ENCODE assay signal across 39 cellular contexts in the genomic region with DNA sequence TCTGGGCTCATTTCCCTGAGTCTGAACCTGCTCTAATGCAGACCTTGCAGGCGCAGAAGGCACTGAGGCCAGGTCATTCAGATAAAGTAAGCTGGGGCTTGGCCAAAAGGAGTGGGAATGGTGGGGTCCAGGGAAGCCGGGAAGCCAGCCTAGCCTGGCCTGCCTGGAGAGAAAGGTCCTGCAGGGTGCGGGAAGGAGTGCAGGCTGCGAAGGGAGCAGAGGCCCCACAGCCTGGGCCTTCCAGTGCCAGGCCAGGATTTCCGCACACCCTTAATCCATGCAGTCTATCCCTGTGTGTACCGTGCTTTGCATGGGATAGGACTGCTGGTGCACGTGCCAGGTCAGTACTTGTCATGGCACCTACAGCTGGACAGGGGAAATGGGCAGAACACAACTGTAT. TPM values are rescaled to one million over a fixed set of nuclear protein-coding genes. Genes with fewer than 3 reads are reported as not detected.
A peak's percentile ranks its signal among the peaks of the same experiment; 100 is the strongest.
DNase-seq lines count a peak whose midpoint lies in the region; ATAC-seq, FAIRE-seq and TF ChIP-seq lines count a peak whose summit lies in the region.
"Had no signal": no experiment of that assay in that cellular context is flagged by ENCODE, and none has a peak within 500 bp of the region (broad histone marks: within the 10 kb centered on the region; RNA-seq: fewer than 3 reads in every experiment).

No MANE protein-coding gene starts in this region.

- H3K9ac ChIP-seq in HepG2 (ENCODE audit: insufficient read depth, low read depth, low read length) (no peak overlapping the region), mesendoderm (ENCODE audit: low read length) (no peak overlapping the region)

- H3K23ac ChIP-seq in mesendoderm (ENCODE audit: low read length): no peak overlapping the region

- no peak overlapping the region for H2BK5ac ChIP-seq in mesendoderm (ENCODE audit: low read length)

- H4K5ac ChIP-seq in mesendoderm (ENCODE audit: low read length): no peak overlapping the region

- H3K79me2 ChIP-seq in HepG2 (ENCODE audit: insufficient read depth, low read length) (no peaks in the 10 kb centered on the region), mesendoderm (ENCODE audit: control insufficient read depth, insufficient read depth, low read length) (no peaks in the 10 kb centered on the region)

- H2AK5ac ChIP-seq in mesendoderm (ENCODE audit: low read length): no peak overlapping the region

- H2AFZ ChIP-seq in HepG2 (ENCODE audit: low read length): no peak overlapping the region

- H3K9me3 ChIP-seq in HepG2 (ENCODE audit: low read length) (no peaks in the 10 kb centered on the region), right lobe of liver (no peaks in the 10 kb centered on the region)
- H3K9me3 ChIP-seq: ascending aorta, SJCRH30 had no signal

- no peak for FAIRE-seq in HepG2 (lab: Jason Lieb, UNC)
- FAIRE-seq: GM18507, GM19239 had no signal

- H3K27me3 ChIP-seq in HepG2 (ENCODE audit: control insufficient read depth in 1 of 2, insufficient read depth in 2 of 2, low read length in 2 of 2): peaks cover 0 to 3% of the 10 kb centered on the region in 2 experiments; a peak in 2 of 5 replicates
- no peaks in the 10 kb centered on the region for H3K27me3 ChIP-seq in right lobe of liver
- no peaks in the 10 kb centered on the region for H3K27me3 ChIP-seq in mesendoderm (ENCODE audit: insufficient read depth, low read length, poor library complexity)
- H3K27me3 ChIP-seq: ascending aorta, SJCRH30 had no signal

- H3K27me3 Mint-ChIP-seq in chondrocyte (ENCODE audit: low read depth): no peaks in the 10 kb centered on the region
- H3K27me3 Mint-ChIP-seq: activated CD4-positive, alpha-beta T cell treated with anti-CD3 and anti-CD28 coated beads, Interleukin-2, amount 10 ng/mL, durations not matched to agents 24 days and 14 days; CD4-positive, alpha-beta T cell; naive thymus-derived CD8-positive, alpha-beta T cell had no signal

- H3K4me2 ChIP-seq in HepG2 (ENCODE audit: low read depth, low read length) (no peak overlapping the region; the same call in 1 of the 2 replicates), mesendoderm (ENCODE audit: low read length) (no peak overlapping the region)

- TF ChIP-seq POLR2A in HepG2 (IDR thresholded peaks at IDR 0.05; ENCODE audit: insufficient read depth in 1 of 2, low read depth in 2 of 2, low read length in 2 of 2) (no peak), right lobe of liver (IDR thresholded peaks at IDR 0.05) (no peak)

- no peak overlapping the region for H3K4ac ChIP-seq in mesendoderm (ENCODE audit: low read depth, low read length)

- peak; percentile 71 for ATAC-seq in HepG2
- ATAC-seq in right lobe of liver: no peak
- ATAC-seq in GM19467 (IDR thresholded peaks at IDR 0.05; ENCODE audit: unreplicated experiment): no peak
- no peak for ATAC-seq in GM18858 (IDR thresholded peaks at IDR 0.05; ENCODE audit: unreplicated experiment)
- no peak for ATAC-seq in GM21515 (IDR thresholded peaks at IDR 0.05; ENCODE audit: unreplicated experiment)
- ATAC-seq: esophagus mucosa; naive thymus-derived CD8-positive, alpha-beta T cell; stimulated activated naive CD8-positive, alpha-beta T cell treated with anti-CD3 and anti-CD28 coated beads, Interleukin-15, Interleukin-2, amounts not matched to agents 100 U/mL and 50 U/mL, for 24 hours had no signal

- 21% methylated on average over 7 of the region's 7 CpGs for WGBS in HepG2 (ENCODE audit: low lambda C conversion rate)
- WGBS in right lobe of liver (ENCODE audit: insufficient coverage, low coverage, low lambda C conversion rate, missing lambda C conversion rate): 82% methylated on average over 4 of the region's 7 CpGs
- no CpG with 5 or more reads among the region's 7 CpGs for WGBS in mesendoderm (ENCODE audit: extremely low coverage, insufficient coverage, low lambda C conversion rate)

- no peak overlapping the region for H2BK120ac ChIP-seq in mesendoderm (ENCODE audit: low read depth, low read length)

- intact Hi-C loops in HepG2 (cut with micrococcal nuclease; ENCODE audit: unreplicated experiment): no loop called here
- intact Hi-C loops in right lobe of liver (cut with DNase I): no loop called here

- peak overlapping the region; percentile 17 for H3K56ac ChIP-seq in mesendoderm (ENCODE audit: low read length)

- H3K27ac Mint-ChIP-seq in chondrocyte (ENCODE audit: unreplicated experiment): no peak overlapping the region
- H3K27ac Mint-ChIP-seq: activated CD4-positive, alpha-beta T cell treated with anti-CD3 and anti-CD28 coated beads, Interleukin-2, amount 10 ng/mL, durations not matched to agents 24 days and 14 days; CD4-positive, alpha-beta T cell had no signal

- no peak overlapping the region for H3K4me3 ChIP-seq in HepG2 (replicated peaks in 1 of 3; ENCODE audit: insufficient read depth in 1 of 3, low read depth in 2 of 3, low read length in 3 of 3)
- H3K4me3 ChIP-seq in right lobe of liver: no peak overlapping the region
- no peak overlapping the region for H3K4me3 ChIP-seq in mesendoderm (ENCODE audit: low read length)
- H3K4me3 ChIP-seq: ascending aorta, SJCRH30, skin epidermis had no signal

- in situ Hi-C loops in HepG2 (cut with HindIII; ENCODE audit: extremely low pct_ligation_motif_present, low pct_unique_long_range_greater_than_20kb): no loop called here

- no peaks in the 10 kb centered on the region for H3K9me3 Mint-ChIP-seq in chondrocyte (ENCODE audit: low read depth)
- H3K9me3 Mint-ChIP-seq: activated CD4-positive, alpha-beta T cell treated with anti-CD3 and anti-CD28 coated beads, Interleukin-2, amount 10 ng/mL, durations not matched to agents 24 days and 14 days; CD4-positive, alpha-beta T cell; naive thymus-derived CD8-positive, alpha-beta T cell had no signal

- BruUV-seq in HepG2 (replicated peaks; lab: Mats Ljungman, UMichigan): no TSS peak

- no peaks in the 10 kb centered on the region for H3K36me3 ChIP-seq in HepG2 (replicated peaks in 1 of 2; ENCODE audit: control insufficient read depth in 1 of 2, insufficient read depth in 2 of 2, low read length in 2 of 2)
- H3K36me3 ChIP-seq in right lobe of liver: no peaks in the 10 kb centered on the region
- no peaks in the 10 kb centered on the region for H3K36me3 ChIP-seq in mesendoderm (ENCODE audit: control insufficient read depth, insufficient read depth, low read length)
- H3K36me3 ChIP-seq: ascending aorta, SJCRH30 had no signal

- no peaks in the 10 kb centered on the region for H4K20me1 ChIP-seq in HepG2 (ENCODE audit: insufficient read depth, low read length)

- H3K36me3 Mint-ChIP-seq in chondrocyte (ENCODE audit: low read depth): no peaks in the 10 kb centered on the region
- H3K36me3 Mint-ChIP-seq: naive thymus-derived CD8-positive, alpha-beta T cell had no signal

- H3K18ac ChIP-seq in mesendoderm (ENCODE audit: low read length): no peak overlapping the region

- TF ChIP-seq EP300 in HepG2 (IDR thresholded peaks at IDR 0.05; ENCODE audit: low read depth in 2 of 2, low read length in 2 of 2) (no peak), HepG2 (CRISPR knock-in tag; IDR thresholded peaks at IDR 0.05; ENCODE audit: borderline replicate concordance) (no peak)

- no peak for TF ChIP-seq CTCF in HepG2 (CRISPR knock-in tag; IDR thresholded peaks at IDR 0.05)
- TF ChIP-seq CTCF in right lobe of liver (IDR thresholded peaks at IDR 0.05): no peak
- TF ChIP-seq CTCF in chondrocyte (IDR thresholded peaks at IDR 0.05): no peak

- no peak for TF ChIP-seq RAD21 in HepG2 (CRISPR knock-in tag; IDR thresholded peaks at IDR 0.05)

- peaks cover 27% of the 10 kb centered on the region for H3K4me1 Mint-ChIP-seq in chondrocyte (ENCODE audit: low read depth)

- no peak for DNase-seq in HepG2 (ENCODE audit: low spot score)
- DNase-seq in right lobe of liver: no peak
- DNase-seq in chondrocyte (ENCODE audit: low spot score): peak; percentile 63
- no peak for DNase-seq in mesendoderm
- DNase-seq: activated CD4-positive, alpha-beta T cell treated with anti-CD3 and anti-CD28 coated beads, Interleukin-2, amount 10 ng/mL, durations not matched to agents 24 days and 14 days; activated gamma-delta T cell; AML-193; CD4-positive, alpha-beta T cell; cortex of kidney; HCEC 1CT; head of caudate nucleus; kidney glomerular epithelial cell; MV-4-11; naive thymus-derived CD8-positive, alpha-beta T cell; NCI-H1436 treated with DMSO at 0.1 percent for 48 hours; NCI-H2107; NCI-H345; NCI-H748 treated with DMSO at 0.1 percent for 48 hours; retina; stimulated activated naive CD8-positive, alpha-beta T cell treated with anti-CD3 and anti-CD28 coated beads, Interleukin-15, Interleukin-2, amounts not matched to agents 100 U/mL and 50 U/mL, for 24 hours had no signal

- H3K79me1 ChIP-seq in mesendoderm (ENCODE audit: low read length): no peaks in the 10 kb centered on the region

- H3K27ac ChIP-seq in HepG2 (ENCODE audit: extremely low read length, insufficient read depth, low read length) (no peak overlapping the region), right lobe of liver (no peak overlapping the region), mesendoderm (ENCODE audit: low read depth, low read length) (no peak overlapping the region)
- H3K27ac ChIP-seq: ascending aorta, SJCRH30 had no signal

- no peak overlapping the region for H4K8ac ChIP-seq in mesendoderm (ENCODE audit: low read depth, low read length)

- H3K4me3 Mint-ChIP-seq in chondrocyte (ENCODE audit: unreplicated experiment): no peak overlapping the region
- H3K4me3 Mint-ChIP-seq: activated CD4-positive, alpha-beta T cell treated with anti-CD3 and anti-CD28 coated beads, Interleukin-2, amount 10 ng/mL, durations not matched to agents 24 days and 14 days; CD4-positive, alpha-beta T cell; naive thymus-derived CD8-positive, alpha-beta T cell had no signal

- CTCF ChIA-PET in HepG2 (lab: Yijun Ruan, JAX; ENCODE audit: low intra/inter-chr PET ratio, low total read pairs): no interaction called here

- no peak overlapping the region for H2BK15ac ChIP-seq in mesendoderm (replicated peaks; ENCODE audit: low read depth)

- POLR2A ChIA-PET in HepG2 (lab: Yijun Ruan, JAX): no interaction called here

- H3K4me1 ChIP-seq in HepG2 (ENCODE audit: insufficient read depth, low read length) (peaks cover 22% of the 10 kb centered on the region), right lobe of liver (no peaks in the 10 kb centered on the region), mesendoderm (ENCODE audit: control insufficient read depth, low read depth, low read length) (no peaks in the 10 kb centered on the region)

RNA-seq across cellular contexts. Expression of a gene that starts 3.6 kb away (rescaled TPM):
- total RNA-seq in HepG2 (2016; rRNA removed; fragmentation: Illumina TruSeq; extraction: Trizol): 0.56 and 1.3 TPM in 2 replicates
- 0.40 and 0.71 TPM in 2 replicates for total RNA-seq in HepG2 (2016; cell fraction: cytosol; rRNA removed; fragmentation: Illumina TruSeq; extraction: Trizol; ENCODE audit: low read depth)
- 0.59 and 1.8 TPM in 2 replicates for total RNA-seq in HepG2 (2016; cell fraction: insoluble cytoplasmic fraction; rRNA removed; fragmentation: Illumina TruSeq; extraction: Trizol)
- total RNA-seq in HepG2 (2016; cell fraction: membrane; rRNA removed; fragmentation: Illumina TruSeq; extraction: Trizol): 1.0 and 1.5 TPM in 2 replicates
- total RNA-seq in HepG2 (2016; cell fraction: nucleus; rRNA removed; fragmentation: Illumina TruSeq; extraction: Trizol): 2.5 and 3.9 TPM in 2 replicates
- polyA plus RNA-seq in HepG2 (2011; rRNA removed): 4.4 and 5.1 TPM in 2 replicates
- polyA plus RNA-seq in HepG2 (2011; cell fraction: cytosol; rRNA removed): 2.4 and 3.4 TPM in 2 replicates
- polyA plus RNA-seq in HepG2 (2011; cell fraction: nucleus; rRNA removed): 22.3 and 29.1 TPM in 2 replicates
- polyA plus RNA-seq in HepG2 (2012): 2.3 and 2.4 TPM in 2 replicates
- 0.61 and 0.71 TPM in 2 replicates for polyA plus RNA-seq in HepG2 (2016; cell fraction: cytosol; fragmentation: Illumina TruSeq; extraction: Trizol; ENCODE audit: low read depth)
- polyA plus RNA-seq in HepG2 (2016; cell fraction: insoluble cytoplasmic fraction; fragmentation: Illumina TruSeq; extraction: Trizol; ENCODE audit: low read depth): 1.1 and 1.5 TPM in 2 replicates
- polyA plus RNA-seq in HepG2 (2016; cell fraction: membrane; fragmentation: Illumina TruSeq; extraction: Trizol; ENCODE audit: low read depth): 0.69 and 1.1 TPM in 2 replicates
- 4.0 and 5.3 TPM in 2 replicates for polyA plus RNA-seq in HepG2 (2016; cell fraction: nucleus; fragmentation: Illumina TruSeq; extraction: Trizol; ENCODE audit: insufficient read depth, low read depth)
- 3.6 and 36.7 TPM in 2 replicates for polyA minus RNA-seq in HepG2 (2011; rRNA and poly(A)+ RNA removed; ENCODE audit: low replicate concordance)
- 2.2 and 3.8 TPM in 2 replicates for polyA minus RNA-seq in HepG2 (2011; cell fraction: cytosol; rRNA and poly(A)+ RNA removed)
- 4.4 and 5.2 TPM in 2 replicates for polyA minus RNA-seq in HepG2 (2011; cell fraction: nucleus; rRNA and poly(A)+ RNA removed)
- 10 to 100 TPM in 2 of 6 experiments, 1 to 10 TPM in 4; 4.9 to 11.3 (median 7.0) TPM for total RNA-seq in right lobe of liver
- 26.6 to 59.2 TPM (median 58.4 TPM) in 3 replicates for total RNA-seq in chondrocyte
- polyA plus RNA-seq in mesendoderm (2013, experiment 1 of 2): 0.34 TPM
- polyA plus RNA-seq in mesendoderm (2013, experiment 2 of 2): 0.28 TPM

RNA-seq across cellular contexts. Expression of a gene that starts 15.4 kb away (rescaled TPM):
- total RNA-seq in HepG2 (2016; rRNA removed; fragmentation: Illumina TruSeq; extraction: Trizol) (not detected in 2 replicates), right lobe of liver (not detected), chondrocyte (not detected in 3 replicates)
- not detected in 2 replicates for total RNA-seq in HepG2 (2016; cell fraction: cytosol; rRNA removed; fragmentation: Illumina TruSeq; extraction: Trizol; ENCODE audit: low read depth)
- not detected in 2 replicates for total RNA-seq in HepG2 (2016; cell fraction: insoluble cytoplasmic fraction; rRNA removed; fragmentation: Illumina TruSeq; extraction: Trizol)
- total RNA-seq in HepG2 (2016; cell fraction: membrane; rRNA removed; fragmentation: Illumina TruSeq; extraction: Trizol): not detected in 2 replicates
- not detected in 2 replicates for total RNA-seq in HepG2 (2016; cell fraction: nucleus; rRNA removed; fragmentation: Illumina TruSeq; extraction: Trizol)
- 0.03 TPM in 1 of 2 replicates, not detected in the other for polyA plus RNA-seq in HepG2 (2011; rRNA removed)
- polyA plus RNA-seq in HepG2 (2011; cell fraction: cytosol; rRNA removed): not detected in 2 replicates
- polyA plus RNA-seq in HepG2 (2011; cell fraction: nucleus; rRNA removed): not detected in 2 replicates
- polyA plus RNA-seq in HepG2 (2012): not detected in 2 replicates
- polyA plus RNA-seq in HepG2 (2016; cell fraction: cytosol; fragmentation: Illumina TruSeq; extraction: Trizol; ENCODE audit: low read depth): not detected in 2 replicates
- not detected in 2 replicates for polyA plus RNA-seq in HepG2 (2016; cell fraction: insoluble cytoplasmic fraction; fragmentation: Illumina TruSeq; extraction: Trizol; ENCODE audit: low read depth)
- polyA plus RNA-seq in HepG2 (2016; cell fraction: membrane; fragmentation: Illumina TruSeq; extraction: Trizol; ENCODE audit: low read depth): not detected in 2 replicates
- not detected in 2 replicates for polyA plus RNA-seq in HepG2 (2016; cell fraction: nucleus; fragmentation: Illumina TruSeq; extraction: Trizol; ENCODE audit: insufficient read depth, low read depth)
- 0.18 TPM in 1 of 2 replicates, not detected in the other for polyA minus RNA-seq in HepG2 (2011; rRNA and poly(A)+ RNA removed; ENCODE audit: low replicate concordance)
- polyA minus RNA-seq in HepG2 (2011; cell fraction: cytosol; rRNA and poly(A)+ RNA removed): not detected in 2 replicates
- polyA minus RNA-seq in HepG2 (2011; cell fraction: nucleus; rRNA and poly(A)+ RNA removed): not detected in 2 replicates
- not detected for polyA plus RNA-seq in mesendoderm (2013, experiment 1 of 2)
- polyA plus RNA-seq in mesendoderm (2013, experiment 2 of 2): not detected
- total RNA-seq: A673, ascending aorta, cardiac septum, esophagus mucosa, fibroblast of villous mesenchyme, LHCN-M2, lower leg skin, mononuclear cell, osteocyte, RPMI7951, SJCRH30, temporal lobe, urinary bladder had no signal
- polyA plus RNA-seq: urinary bladder had no signal

RNA-seq across cellular contexts. Expression of a gene that starts 23.7 kb away (rescaled TPM):
- total RNA-seq in HepG2 (2016; rRNA removed; fragmentation: Illumina TruSeq; extraction: Trizol) (not detected in 2 replicates), right lobe of liver (1 to 10 TPM; 1.2 to 5.1 (median 2.3) TPM), chondrocyte (0.62 TPM in 1 of 3 replicates, not detected in the others)
- not detected in 2 replicates for total RNA-seq in HepG2 (2016; cell fraction: cytosol; rRNA removed; fragmentation: Illumina TruSeq; extraction: Trizol; ENCODE audit: low read depth)
- total RNA-seq in HepG2 (2016; cell fraction: insoluble cytoplasmic fraction; rRNA removed; fragmentation: Illumina TruSeq; extraction: Trizol): 0.18 TPM in 1 of 2 replicates, not detected in the other
- total RNA-seq in HepG2 (2016; cell fraction: membrane; rRNA removed; fragmentation: Illumina TruSeq; extraction: Trizol): 0.34 and 0.48 TPM in 2 replicates
- total RNA-seq in HepG2 (2016; cell fraction: nucleus; rRNA removed; fragmentation: Illumina TruSeq; extraction: Trizol): not detected in 2 replicates
- polyA plus RNA-seq in HepG2 (2011; rRNA removed): 0.13 and 0.18 TPM in 2 replicates
- 0.07 TPM in 1 of 2 replicates, not detected in the other for polyA plus RNA-seq in HepG2 (2011; cell fraction: cytosol; rRNA removed)
- polyA plus RNA-seq in HepG2 (2011; cell fraction: nucleus; rRNA removed): 0.14 and 0.27 TPM in 2 replicates
- not detected in 2 replicates for polyA plus RNA-seq in HepG2 (2012)
- 0.46 and 0.48 TPM in 2 replicates for polyA plus RNA-seq in HepG2 (2016; cell fraction: cytosol; fragmentation: Illumina TruSeq; extraction: Trizol; ENCODE audit: low read depth)
- polyA plus RNA-seq in HepG2 (2016; cell fraction: insoluble cytoplasmic fraction; fragmentation: Illumina TruSeq; extraction: Trizol; ENCODE audit: low read depth): not detected in 2 replicates
- not detected in 2 replicates for polyA plus RNA-seq in HepG2 (2016; cell fraction: membrane; fragmentation: Illumina TruSeq; extraction: Trizol; ENCODE audit: low read depth)
- polyA plus RNA-seq in HepG2 (2016; cell fraction: nucleus; fragmentation: Illumina TruSeq; extraction: Trizol; ENCODE audit: insufficient read depth, low read depth): not detected in 2 replicates
- 0.86 TPM in 1 of 2 replicates, not detected in the other for polyA minus RNA-seq in HepG2 (2011; rRNA and poly(A)+ RNA removed; ENCODE audit: low replicate concordance)
- polyA minus RNA-seq in HepG2 (2011; cell fraction: cytosol; rRNA and poly(A)+ RNA removed): not detected in 2 replicates
- not detected in 2 replicates for polyA minus RNA-seq in HepG2 (2011; cell fraction: nucleus; rRNA and poly(A)+ RNA removed)
- 5.7 TPM for polyA plus RNA-seq in mesendoderm (2013, experiment 1 of 2)
- polyA plus RNA-seq in mesendoderm (2013, experiment 2 of 2): 6.4 TPM
- total RNA-seq: CD4-positive, alpha-beta T cell; fibroblast of villous mesenchyme; mononuclear cell; naive thymus-derived CD8-positive, alpha-beta T cell; osteocyte had no signal

RNA-seq across cellular contexts. Expression of a gene that starts 46.9 kb away (rescaled TPM):
- total RNA-seq in HepG2 (2016; rRNA removed; fragmentation: Illumina TruSeq; extraction: Trizol): 6.5 and 9.6 TPM in 2 replicates
- total RNA-seq in HepG2 (2016; cell fraction: cytosol; rRNA removed; fragmentation: Illumina TruSeq; extraction: Trizol; ENCODE audit: low read depth): 2.3 and 2.5 TPM in 2 replicates
- total RNA-seq in HepG2 (2016; cell fraction: insoluble cytoplasmic fraction; rRNA removed; fragmentation: Illumina TruSeq; extraction: Trizol): 5.6 and 9.2 TPM in 2 replicates
- total RNA-seq in HepG2 (2016; cell fraction: membrane; rRNA removed; fragmentation: Illumina TruSeq; extraction: Trizol): 4.6 and 5.4 TPM in 2 replicates
- 6.0 and 8.1 TPM in 2 replicates for total RNA-seq in HepG2 (2016; cell fraction: nucleus; rRNA removed; fragmentation: Illumina TruSeq; extraction: Trizol)
- 5.7 and 6.6 TPM in 2 replicates for polyA plus RNA-seq in HepG2 (2011; rRNA removed)
- polyA plus RNA-seq in HepG2 (2011; cell fraction: cytosol; rRNA removed): 2.3 and 3.6 TPM in 2 replicates
- polyA plus RNA-seq in HepG2 (2011; cell fraction: nucleus; rRNA removed): 1.3 and 1.6 TPM in 2 replicates
- 9.7 and 12.5 TPM in 2 replicates for polyA plus RNA-seq in HepG2 (2012)
- polyA plus RNA-seq in HepG2 (2016; cell fraction: cytosol; fragmentation: Illumina TruSeq; extraction: Trizol; ENCODE audit: low read depth): 1.6 and 4.1 TPM in 2 replicates
- 9.3 and 9.5 TPM in 2 replicates for polyA plus RNA-seq in HepG2 (2016; cell fraction: insoluble cytoplasmic fraction; fragmentation: Illumina TruSeq; extraction: Trizol; ENCODE audit: low read depth)
- 4.1 and 4.4 TPM in 2 replicates for polyA plus RNA-seq in HepG2 (2016; cell fraction: membrane; fragmentation: Illumina TruSeq; extraction: Trizol; ENCODE audit: low read depth)
- 7.1 and 8.5 TPM in 2 replicates for polyA plus RNA-seq in HepG2 (2016; cell fraction: nucleus; fragmentation: Illumina TruSeq; extraction: Trizol; ENCODE audit: insufficient read depth, low read depth)
- 3.3 and 4.3 TPM in 2 replicates for polyA minus RNA-seq in HepG2 (2011; rRNA and poly(A)+ RNA removed; ENCODE audit: low replicate concordance)
- 4.4 and 5.2 TPM in 2 replicates for polyA minus RNA-seq in HepG2 (2011; cell fraction: cytosol; rRNA and poly(A)+ RNA removed)
- 3.1 and 3.6 TPM in 2 replicates for polyA minus RNA-seq in HepG2 (2011; cell fraction: nucleus; rRNA and poly(A)+ RNA removed)
- 1 to 10 TPM in 2 of 6 experiments, under 1 TPM in 4; 0.37 to 2.9 (median 0.75) TPM for total RNA-seq in right lobe of liver
- 17.4 to 27.0 TPM (median 25.6 TPM) in 3 replicates for total RNA-seq in chondrocyte
- 19.2 TPM for polyA plus RNA-seq in mesendoderm (2013, experiment 1 of 2)
- 16.9 TPM for polyA plus RNA-seq in mesendoderm (2013, experiment 2 of 2)
